ENCODE assay signal across 1 cellular context in the genomic region with DNA sequence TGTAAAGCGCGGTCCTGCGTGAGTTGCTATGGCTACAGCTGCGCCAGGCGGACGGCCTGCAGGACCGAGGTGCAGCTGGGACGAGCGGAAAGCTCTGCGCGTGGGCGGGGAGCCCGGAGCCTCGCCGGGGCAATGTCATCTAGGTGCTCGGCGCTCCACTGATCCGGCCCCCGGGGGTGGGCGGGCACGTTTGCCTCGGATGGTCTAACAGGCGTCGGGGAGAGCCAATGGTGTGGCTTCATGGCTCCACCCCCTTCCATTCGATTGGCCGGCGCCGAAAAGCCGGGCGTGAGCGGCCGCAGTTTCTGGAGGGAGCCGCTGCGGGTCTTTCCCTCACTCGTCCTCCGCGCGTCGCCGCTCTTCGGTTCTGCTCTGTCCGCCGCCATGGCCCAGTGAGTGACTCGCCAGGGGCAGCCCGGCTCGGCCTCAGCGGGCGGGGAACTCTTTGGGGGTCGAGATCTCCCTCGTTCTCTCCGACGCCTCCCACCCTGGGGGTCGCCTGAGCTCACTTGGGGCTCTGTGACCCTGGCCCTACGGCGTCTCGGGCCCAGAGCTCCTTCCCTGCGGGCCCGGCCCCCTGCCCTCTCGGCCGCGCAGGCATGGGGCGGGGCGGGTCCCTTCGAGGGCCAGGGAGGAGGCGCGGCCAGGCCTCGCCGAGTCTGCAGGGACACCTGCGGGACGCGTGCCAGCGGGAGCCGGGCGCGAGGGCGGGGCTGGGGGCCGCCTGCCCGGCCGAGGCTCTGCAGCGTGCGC.
TF ChIP-seq lines count a peak whose summit lies in the region.

Gene PGD (plus strand): TSS at position 331 of the 753 bp plus-strand sequence. CDS start 54 bp downstream, at position 385.

TF ChIP-seq in HepG2, 621 proteins besides CTCF, POLR2A, EP300 and RAD21 (continued from another document and continues in another):
- TF ChIP-seq, protein P1, sequence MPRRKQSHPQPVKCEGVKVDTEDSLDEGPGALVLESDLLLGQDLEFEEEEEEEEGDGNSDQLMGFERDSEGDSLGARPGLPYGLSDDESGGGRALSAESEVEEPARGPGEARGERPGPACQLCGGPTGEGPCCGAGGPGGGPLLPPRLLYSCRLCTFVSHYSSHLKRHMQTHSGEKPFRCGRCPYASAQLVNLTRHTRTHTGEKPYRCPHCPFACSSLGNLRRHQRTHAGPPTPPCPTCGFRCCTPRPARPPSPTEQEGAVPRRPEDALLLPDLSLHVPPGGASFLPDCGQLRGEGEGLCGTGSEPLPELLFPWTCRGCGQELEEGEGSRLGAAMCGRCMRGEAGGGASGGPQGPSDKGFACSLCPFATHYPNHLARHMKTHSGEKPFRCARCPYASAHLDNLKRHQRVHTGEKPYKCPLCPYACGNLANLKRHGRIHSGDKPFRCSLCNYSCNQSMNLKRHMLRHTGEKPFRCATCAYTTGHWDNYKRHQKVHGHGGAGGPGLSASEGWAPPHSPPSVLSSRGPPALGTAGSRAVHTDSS (CRISPR knock-in tag; conservative IDR thresholded peaks at IDR 0.05), result no peak
- TF ChIP-seq, protein P2, sequence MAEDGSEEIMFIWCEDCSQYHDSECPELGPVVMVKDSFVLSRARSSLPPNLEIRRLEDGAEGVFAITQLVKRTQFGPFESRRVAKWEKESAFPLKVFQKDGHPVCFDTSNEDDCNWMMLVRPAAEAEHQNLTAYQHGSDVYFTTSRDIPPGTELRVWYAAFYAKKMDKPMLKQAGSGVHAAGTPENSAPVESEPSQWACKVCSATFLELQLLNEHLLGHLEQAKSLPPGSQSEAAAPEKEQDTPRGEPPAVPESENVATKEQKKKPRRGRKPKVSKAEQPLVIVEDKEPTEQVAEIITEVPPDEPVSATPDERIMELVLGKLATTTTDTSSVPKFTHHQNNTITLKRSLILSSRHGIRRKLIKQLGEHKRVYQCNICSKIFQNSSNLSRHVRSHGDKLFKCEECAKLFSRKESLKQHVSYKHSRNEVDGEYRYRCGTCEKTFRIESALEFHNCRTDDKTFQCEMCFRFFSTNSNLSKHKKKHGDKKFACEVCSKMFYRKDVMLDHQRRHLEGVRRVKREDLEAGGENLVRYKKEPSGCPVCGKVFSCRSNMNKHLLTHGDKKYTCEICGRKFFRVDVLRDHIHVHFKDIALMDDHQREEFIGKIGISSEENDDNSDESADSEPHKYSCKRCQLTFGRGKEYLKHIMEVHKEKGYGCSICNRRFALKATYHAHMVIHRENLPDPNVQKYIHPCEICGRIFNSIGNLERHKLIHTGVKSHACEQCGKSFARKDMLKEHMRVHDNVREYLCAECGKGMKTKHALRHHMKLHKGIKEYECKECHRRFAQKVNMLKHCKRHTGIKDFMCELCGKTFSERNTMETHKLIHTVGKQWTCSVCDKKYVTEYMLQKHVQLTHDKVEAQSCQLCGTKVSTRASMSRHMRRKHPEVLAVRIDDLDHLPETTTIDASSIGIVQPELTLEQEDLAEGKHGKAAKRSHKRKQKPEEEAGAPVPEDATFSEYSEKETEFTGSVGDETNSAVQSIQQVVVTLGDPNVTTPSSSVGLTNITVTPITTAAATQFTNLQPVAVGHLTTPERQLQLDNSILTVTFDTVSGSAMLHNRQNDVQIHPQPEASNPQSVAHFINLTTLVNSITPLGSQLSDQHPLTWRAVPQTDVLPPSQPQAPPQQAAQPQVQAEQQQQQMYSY (CRISPR knock-in tag; IDR thresholded peaks at IDR 0.05), result peak; percentile 50
- TF ChIP-seq CC2D1A (CRISPR knock-in tag; IDR thresholded peaks at IDR 0.05) (no peak), ASH2L (IDR thresholded peaks at IDR 0.05; ENCODE audit: insufficient read length, low read depth, low read length) (peak; percentile 79), ZBTB10 (CRISPR knock-in tag; IDR thresholded peaks at IDR 0.05; ENCODE audit: borderline replicate concordance) (peak; percentile 80; the same call in 1 of the 2 replicates), RXRA (CRISPR knock-in tag; IDR thresholded peaks at IDR 0.05) (peak; percentile 64; the same call in 1 of the 2 replicates), TOE1 (CRISPR knock-in tag; IDR thresholded peaks at IDR 0.05) (no peak; the same call in 1 of the 2 replicates), ZNF431 (CRISPR knock-in tag; IDR thresholded peaks at IDR 0.05; ENCODE audit: borderline replicate concordance, low read depth) (peak; percentile 85), CBX1 (IDR thresholded peaks at IDR 0.05; ENCODE audit: low read depth) (no peak), TAF15 (IDR thresholded peaks at IDR 0.05; ENCODE audit: low read depth, low read length, poor library complexity, severe bottlenecking) (peak; percentile 69), RBFOX2 (IDR thresholded peaks at IDR 0.05; ENCODE audit: low read depth, low read length) (peak; percentile 98), SMAD9 (CRISPR knock-in tag; IDR thresholded peaks at IDR 0.05) (no peak; the same call in 1 of the 2 replicates), ZNF253 (CRISPR knock-in tag; IDR thresholded peaks at IDR 0.05; ENCODE audit: borderline replicate concordance) (0 out of 2 replicates have a peak, but pooled peaks have one; percentile 42), ZNF547 (CRISPR knock-in tag; IDR thresholded peaks at IDR 0.05) (peak; percentile 91; the same call in 1 of the 2 replicates), ZFAT (CRISPR knock-in tag; conservative IDR thresholded peaks at IDR 0.05) (0 out of 2 replicates have a peak, but pooled peaks have one; percentile 81), KMT2B (CRISPR knock-in tag; IDR thresholded peaks at IDR 0.05) (peak; percentile 90), ZNF564 (CRISPR knock-in tag; IDR thresholded peaks at IDR 0.05) (0 out of 2 replicates have a peak, but pooled peaks have one; percentile 63), FIP1L1 (IDR thresholded peaks at IDR 0.05; ENCODE audit: borderline replicate concordance, insufficient read depth, low read depth, low read length) (0 out of 2 replicates have a peak, but pooled peaks have one; percentile 13), ZNF674 (CRISPR knock-in tag; IDR thresholded peaks at IDR 0.05; ENCODE audit: low read depth) (no peak; the same call in 1 of the 2 replicates), FOXC1 (CRISPR knock-in tag; IDR thresholded peaks at IDR 0.05; ENCODE audit: borderline replicate concordance) (peak; percentile 77; the same call in 1 of the 2 replicates)
- TF ChIP-seq, protein P3, sequence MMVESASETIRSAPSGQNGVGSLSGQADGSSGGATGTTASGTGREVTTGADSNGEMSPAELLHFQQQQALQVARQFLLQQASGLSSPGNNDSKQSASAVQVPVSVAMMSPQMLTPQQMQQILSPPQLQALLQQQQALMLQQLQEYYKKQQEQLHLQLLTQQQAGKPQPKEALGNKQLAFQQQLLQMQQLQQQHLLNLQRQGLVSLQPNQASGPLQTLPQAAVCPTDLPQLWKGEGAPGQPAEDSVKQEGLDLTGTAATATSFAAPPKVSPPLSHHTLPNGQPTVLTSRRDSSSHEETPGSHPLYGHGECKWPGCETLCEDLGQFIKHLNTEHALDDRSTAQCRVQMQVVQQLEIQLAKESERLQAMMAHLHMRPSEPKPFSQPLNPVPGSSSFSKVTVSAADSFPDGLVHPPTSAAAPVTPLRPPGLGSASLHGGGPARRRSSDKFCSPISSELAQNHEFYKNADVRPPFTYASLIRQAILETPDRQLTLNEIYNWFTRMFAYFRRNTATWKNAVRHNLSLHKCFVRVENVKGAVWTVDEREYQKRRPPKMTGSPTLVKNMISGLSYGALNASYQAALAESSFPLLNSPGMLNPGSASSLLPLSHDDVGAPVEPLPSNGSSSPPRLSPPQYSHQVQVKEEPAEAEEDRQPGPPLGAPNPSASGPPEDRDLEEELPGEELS (CRISPR knock-in tag; IDR thresholded peaks at IDR 0.05), result peak; percentile 17; the same call in 1 of the 2 replicates
- TF ChIP-seq, protein P4, sequence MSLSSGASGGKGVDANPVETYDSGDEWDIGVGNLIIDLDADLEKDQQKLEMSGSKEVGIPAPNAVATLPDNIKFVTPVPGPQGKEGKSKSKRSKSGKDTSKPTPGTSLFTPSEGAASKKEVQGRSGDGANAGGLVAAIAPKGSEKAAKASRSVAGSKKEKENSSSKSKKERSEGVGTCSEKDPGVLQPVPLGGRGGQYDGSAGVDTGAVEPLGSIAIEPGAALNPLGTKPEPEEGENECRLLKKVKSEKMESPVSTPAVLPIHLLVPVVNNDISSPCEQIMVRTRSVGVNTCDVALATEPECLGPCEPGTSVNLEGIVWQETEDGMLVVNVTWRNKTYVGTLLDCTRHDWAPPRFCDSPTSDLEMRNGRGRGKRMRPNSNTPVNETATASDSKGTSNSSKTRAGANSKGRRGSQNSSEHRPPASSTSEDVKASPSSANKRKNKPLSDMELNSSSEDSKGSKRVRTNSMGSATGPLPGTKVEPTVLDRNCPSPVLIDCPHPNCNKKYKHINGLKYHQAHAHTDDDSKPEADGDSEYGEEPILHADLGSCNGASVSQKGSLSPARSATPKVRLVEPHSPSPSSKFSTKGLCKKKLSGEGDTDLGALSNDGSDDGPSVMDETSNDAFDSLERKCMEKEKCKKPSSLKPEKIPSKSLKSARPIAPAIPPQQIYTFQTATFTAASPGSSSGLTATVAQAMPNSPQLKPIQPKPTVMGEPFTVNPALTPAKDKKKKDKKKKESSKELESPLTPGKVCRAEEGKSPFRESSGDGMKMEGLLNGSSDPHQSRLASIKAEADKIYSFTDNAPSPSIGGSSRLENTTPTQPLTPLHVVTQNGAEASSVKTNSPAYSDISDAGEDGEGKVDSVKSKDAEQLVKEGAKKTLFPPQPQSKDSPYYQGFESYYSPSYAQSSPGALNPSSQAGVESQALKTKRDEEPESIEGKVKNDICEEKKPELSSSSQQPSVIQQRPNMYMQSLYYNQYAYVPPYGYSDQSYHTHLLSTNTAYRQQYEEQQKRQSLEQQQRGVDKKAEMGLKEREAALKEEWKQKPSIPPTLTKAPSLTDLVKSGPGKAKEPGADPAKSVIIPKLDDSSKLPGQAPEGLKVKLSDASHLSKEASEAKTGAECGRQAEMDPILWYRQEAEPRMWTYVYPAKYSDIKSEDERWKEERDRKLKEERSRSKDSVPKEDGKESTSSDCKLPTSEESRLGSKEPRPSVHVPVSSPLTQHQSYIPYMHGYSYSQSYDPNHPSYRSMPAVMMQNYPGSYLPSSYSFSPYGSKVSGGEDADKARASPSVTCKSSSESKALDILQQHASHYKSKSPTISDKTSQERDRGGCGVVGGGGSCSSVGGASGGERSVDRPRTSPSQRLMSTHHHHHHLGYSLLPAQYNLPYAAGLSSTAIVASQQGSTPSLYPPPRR (CRISPR knock-in tag; IDR thresholded peaks at IDR 0.05; ENCODE audit: borderline replicate concordance), result peak; percentile 75
- TF ChIP-seq, protein P5, sequence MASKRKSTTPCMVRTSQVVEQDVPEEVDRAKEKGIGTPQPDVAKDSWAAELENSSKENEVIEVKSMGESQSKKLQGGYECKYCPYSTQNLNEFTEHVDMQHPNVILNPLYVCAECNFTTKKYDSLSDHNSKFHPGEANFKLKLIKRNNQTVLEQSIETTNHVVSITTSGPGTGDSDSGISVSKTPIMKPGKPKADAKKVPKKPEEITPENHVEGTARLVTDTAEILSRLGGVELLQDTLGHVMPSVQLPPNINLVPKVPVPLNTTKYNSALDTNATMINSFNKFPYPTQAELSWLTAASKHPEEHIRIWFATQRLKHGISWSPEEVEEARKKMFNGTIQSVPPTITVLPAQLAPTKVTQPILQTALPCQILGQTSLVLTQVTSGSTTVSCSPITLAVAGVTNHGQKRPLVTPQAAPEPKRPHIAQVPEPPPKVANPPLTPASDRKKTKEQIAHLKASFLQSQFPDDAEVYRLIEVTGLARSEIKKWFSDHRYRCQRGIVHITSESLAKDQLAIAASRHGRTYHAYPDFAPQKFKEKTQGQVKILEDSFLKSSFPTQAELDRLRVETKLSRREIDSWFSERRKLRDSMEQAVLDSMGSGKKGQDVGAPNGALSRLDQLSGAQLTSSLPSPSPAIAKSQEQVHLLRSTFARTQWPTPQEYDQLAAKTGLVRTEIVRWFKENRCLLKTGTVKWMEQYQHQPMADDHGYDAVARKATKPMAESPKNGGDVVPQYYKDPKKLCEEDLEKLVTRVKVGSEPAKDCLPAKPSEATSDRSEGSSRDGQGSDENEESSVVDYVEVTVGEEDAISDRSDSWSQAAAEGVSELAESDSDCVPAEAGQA (IDR thresholded peaks at IDR 0.05; ENCODE audit: low read depth), result peak; percentile 76
- TF ChIP-seq, protein P5 (CRISPR knock-in tag; IDR thresholded peaks at IDR 0.05; ENCODE audit: borderline replicate concordance), result peak; percentile 90
